16 cellular contexts compared by ENCODE assay signal in the genomic region with DNA sequence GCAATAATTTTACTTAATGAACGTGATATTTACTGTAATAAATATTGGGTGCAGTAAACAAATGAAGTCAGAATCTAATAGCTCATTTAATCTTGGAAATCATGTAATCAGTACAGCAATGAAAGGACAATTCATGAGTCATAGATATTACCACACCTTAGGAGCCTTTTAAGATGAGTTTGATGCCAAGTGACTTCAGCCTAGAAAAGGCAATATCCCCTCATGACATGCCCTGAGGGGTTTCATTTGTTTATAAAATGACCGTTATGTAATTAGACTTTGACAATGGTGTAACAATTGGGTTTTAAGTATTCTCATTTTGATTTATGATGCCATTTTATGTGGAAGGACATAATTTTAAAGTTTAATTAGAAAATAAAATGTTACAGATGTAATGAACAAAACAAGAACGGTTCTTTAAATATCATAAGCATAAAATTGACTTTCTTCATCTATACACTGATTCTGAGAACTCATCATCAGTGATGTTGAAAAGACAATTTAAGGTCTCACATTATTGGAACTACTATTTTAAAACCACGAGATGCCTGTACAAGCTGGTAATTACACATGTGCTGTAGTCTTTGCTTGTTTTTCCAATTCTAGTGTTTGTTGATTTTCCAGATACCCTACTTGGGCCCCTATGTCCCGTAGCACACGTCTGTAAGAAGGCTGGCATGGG. TPM values are rescaled to one million over a fixed set of nuclear protein-coding genes. Genes with fewer than 3 reads are reported as not detected.
A peak's percentile ranks its signal among the peaks of the same experiment; 100 is the strongest.
DNase-seq lines count a peak whose midpoint lies in the region; TF ChIP-seq lines count a peak whose summit lies in the region.
"Had no signal": no experiment of that assay in that cellular context is flagged by ENCODE, and none has a peak within 500 bp of the region (broad histone marks: within the 10 kb centered on the region; RNA-seq: fewer than 3 reads in every experiment).

No MANE protein-coding gene starts in this region.

- no peak overlapping the region for H3K27ac ChIP-seq in osteoblast (ENCODE audit: low read depth, low read length)
- H3K27ac ChIP-seq: C4-2B, testis, VCaP had no signal

- H3K4me1 Mint-ChIP-seq in chondrocyte (ENCODE audit: low read depth) = peaks cover 58% of the 10 kb centered on the region

- H3K27me3 Mint-ChIP-seq in chondrocyte (ENCODE audit: low read depth) = no peaks in the 10 kb centered on the region

- DNase-seq in EL (peak; percentile 59), M059J (ENCODE audit: low read depth) (peak; percentile 77), chondrocyte (ENCODE audit: low spot score) (no peak), osteoblast (ENCODE audit: insufficient read length, low spot score, missing footprints) (no peak), NCI-H1930 (lab: John Stamatoyannopoulos, UW) (no peak), Kasumi-1 (lab: John Stamatoyannopoulos, UW) (no peak), NCI-H2227 treated with DMSO at 0.1 percent for 48 hours (lab: John Stamatoyannopoulos, UW) (no peak)
- DNase-seq in activated naive CD4-positive, alpha-beta T cell treated with Interleukin-2 at 50 U/mL for 16 hours = no peak
- DNase-seq: DMS79 treated with DMSO at 0.1 percent for 48 hours; effector CD8-positive, alpha-beta T cell; testis had no signal

- peak overlapping the region; percentile 90 for H3K4me2 ChIP-seq in osteoblast (ENCODE audit: insufficient read depth, low read length)

- no peak overlapping the region for H3K4me3 Mint-ChIP-seq in chondrocyte (ENCODE audit: unreplicated experiment)

- peaks cover 70% of the 10 kb centered on the region for H3K4me1 ChIP-seq in osteoblast (ENCODE audit: insufficient read depth, low read length)

- H3K27me3 ChIP-seq in osteoblast (ENCODE audit: insufficient read depth, low read length) = no peaks in the 10 kb centered on the region
- H3K27me3 ChIP-seq: testis had no signal

- no peak overlapping the region for H2AFZ ChIP-seq in osteoblast (ENCODE audit: low read length)

- peaks cover 76% of the 10 kb centered on the region for H4K20me1 ChIP-seq in osteoblast (ENCODE audit: insufficient read depth, low read length)

- H3K9me3 ChIP-seq in osteoblast (ENCODE audit: low read depth, low read length) = no peaks in the 10 kb centered on the region
- H3K9me3 ChIP-seq: testis had no signal

- H3K79me2 ChIP-seq in osteoblast (ENCODE audit: insufficient read depth, low read length) = peaks cover 96% of the 10 kb centered on the region

- no peaks in the 10 kb centered on the region for H3K9me3 Mint-ChIP-seq in chondrocyte (ENCODE audit: low read depth)
- H3K9me3 Mint-ChIP-seq: activated T-helper 2 cell treated with anti-CD3 and anti-CD28 coated beads, Interferon-gamma antibody, Interleukin-2, Interleukin-4, amounts not matched to agents 10 μg/mL and 5 μg/mL and 100 μg/mL, durations not matched to agents 14 hours and 24 hours and 36 hours had no signal

- H3K4me3 ChIP-seq in osteoblast (ENCODE audit: insufficient read depth, low read length) = peak overlapping the region; percentile 91
- H3K4me3 ChIP-seq: GM12878, testis had no signal

- TF ChIP-seq CTCF in chondrocyte (IDR thresholded peaks at IDR 0.05) (no peak), osteoblast (IDR thresholded peaks at IDR 0.05; ENCODE audit: extremely low read depth, low read depth, low read length) (no peak)

- H3K36me3 ChIP-seq in osteoblast (ENCODE audit: insufficient read depth, low read length) = peaks cover 49% of the 10 kb centered on the region

- peak overlapping the region; percentile 8 for H3K27ac Mint-ChIP-seq in chondrocyte (ENCODE audit: unreplicated experiment)
- H3K27ac Mint-ChIP-seq: activated T-helper 2 cell treated with anti-CD3 and anti-CD28 coated beads, Interferon-gamma antibody, Interleukin-2, Interleukin-4, amounts not matched to agents 10 μg/mL and 5 μg/mL and 100 μg/mL, durations not matched to agents 14 hours and 24 hours and 36 hours; brain had no signal

- no peaks in the 10 kb centered on the region for H3K36me3 Mint-ChIP-seq in chondrocyte (ENCODE audit: low read depth)

RNA-seq across cellular contexts. Expression of gene FGF2, which starts 5.0 kb away (rescaled TPM):
- 20.7 and 25.5 TPM in 2 replicates for total RNA-seq in M059J (2014; rRNA removed; shearing (Covaris generic))
- total RNA-seq in chondrocyte (25.0 to 26.2 TPM (median 25.1 TPM) in 3 replicates), osteoblast (69.2 and 86.5 TPM in 2 replicates)

Comparison
In these comparisons a context has a peak if more than half of its experiments do, and no peak if none do; other contexts are left out.
1. DNase-seq: peak in EL (single experiment) and M059J (single experiment); none in chondrocyte (single experiment), osteoblast (single experiment), NCI-H1930 (0 of 2), activated naive CD4-positive, alpha-beta T cell treated with Interleukin-2 at 50 U/mL for 16 hours (single experiment), Kasumi-1 (0 of 2) and NCI-H2227 treated with DMSO at 0.1 percent for 48 hours (single experiment).